10 cellular contexts compared by ENCODE assay signal in the genomic region with DNA sequence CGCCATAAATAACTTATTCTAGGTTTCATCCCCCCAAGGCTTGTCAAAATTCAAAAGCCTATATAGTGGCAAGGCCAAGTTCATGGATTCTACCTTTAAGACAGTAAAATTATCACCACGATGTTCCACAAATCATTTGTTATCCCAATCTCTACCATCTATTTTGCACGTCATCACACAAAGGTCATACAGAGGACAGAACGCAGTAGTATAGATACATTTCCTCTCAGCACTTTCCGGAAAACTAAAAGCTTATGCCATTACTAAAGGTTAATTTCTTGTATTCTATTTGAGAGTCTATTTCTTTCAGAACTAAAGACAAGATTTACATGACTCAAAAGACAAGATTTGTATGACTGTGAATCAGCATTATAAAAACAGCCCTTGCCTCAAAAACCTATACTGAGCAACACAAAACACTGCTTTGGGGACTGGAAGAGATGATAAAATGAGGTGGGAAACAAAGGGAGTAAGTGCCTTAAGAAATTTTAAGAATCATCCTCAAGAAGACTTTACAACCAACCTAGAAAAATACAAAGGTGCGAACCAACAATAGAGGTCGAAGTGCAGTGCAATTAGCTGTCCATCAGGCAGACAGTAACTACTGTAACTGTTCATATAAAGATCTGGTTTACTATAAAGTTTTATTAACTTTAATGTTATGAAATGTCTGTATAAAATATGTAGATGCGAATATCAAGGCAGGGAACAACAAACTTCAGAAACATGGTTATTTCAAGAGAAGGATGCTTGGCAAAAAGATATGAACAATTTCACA. TPM values are rescaled to one million over a fixed set of nuclear protein-coding genes. Genes with fewer than 3 reads are reported as not detected.
DNase-seq lines count a peak whose midpoint lies in the region; ATAC-seq and TF ChIP-seq lines count a peak whose summit lies in the region.
"Had no signal": no experiment of that assay in that cellular context is flagged by ENCODE, and none has a peak within 500 bp of the region (broad histone marks: within the 10 kb centered on the region; RNA-seq: fewer than 3 reads in every experiment).

No MANE protein-coding gene starts in this region.

- intact Hi-C loops in Calu3 (cut with micrococcal nuclease; ENCODE audit: unreplicated experiment): loop anchor here (5.0 to 10.0 kb wide), 2 partner anchors 188 to 275 kb away; a partner anchor contains a TSS

- peaks cover 22% of the 10 kb centered on the region for H3K36me3 Mint-ChIP-seq in Calu3 (ENCODE audit: insufficient read depth, unreplicated experiment)
- H3K36me3 Mint-ChIP-seq in T-helper 1 cell treated with Interleukin-12 subunit alpha and Interleukin-12 subunit beta and Interleukin-4 antibody, amounts not matched to agents 30 μg/mL and 1 μg/mL, for 36 hours (ENCODE audit: low read depth): peaks cover 57% of the 10 kb centered on the region
- H3K36me3 Mint-ChIP-seq in nephron progenitor cell (ENCODE audit: low read depth): peaks cover 83% of the 10 kb centered on the region

- H3K9me3 Mint-ChIP-seq in Calu3 (ENCODE audit: low read depth, unreplicated experiment): no peaks in the 10 kb centered on the region
- H3K9me3 Mint-ChIP-seq in T-helper 1 cell treated with Interleukin-12 subunit alpha and Interleukin-12 subunit beta and Interleukin-4 antibody, amounts not matched to agents 30 μg/mL and 1 μg/mL, for 36 hours: no peaks in the 10 kb centered on the region
- peaks cover 44% of the 10 kb centered on the region for H3K9me3 Mint-ChIP-seq in nephron progenitor cell

- H3K4me3 Mint-ChIP-seq in Calu3 (ENCODE audit: low read depth, unreplicated experiment) (peak overlapping the region; percentile 59), nephron progenitor cell (peak overlapping the region; percentile 38)
- H3K4me3 Mint-ChIP-seq in T-helper 1 cell treated with Interleukin-12 subunit alpha and Interleukin-12 subunit beta and Interleukin-4 antibody, amounts not matched to agents 30 μg/mL and 1 μg/mL, for 36 hours: peak overlapping the region; percentile 74

- DNase-seq in Calu3 (no peak), nephron progenitor cell (no peak), GF-D8 (lab: John Stamatoyannopoulos, UW) (no peak), 8988T (no peak), RKO (ENCODE audit: low spot score) (no peak)
- peak; percentile 37 for DNase-seq in effector CD4-positive, alpha-beta T cell
- DNase-seq: NCI-H187 treated with DMSO at 0.1 percent for 48 hours, SIG-M5 had no signal

- no peak for ATAC-seq in GM18519 (IDR thresholded peaks at IDR 0.05; ENCODE audit: low FRiP score, unreplicated experiment)

- no peak for TF ChIP-seq CTCF in Calu3 (IDR thresholded peaks at IDR 0.05; ENCODE audit: unreplicated experiment)
- TF ChIP-seq CTCF in nephron progenitor cell (IDR thresholded peaks at IDR 0.05): no peak

- CTCF ChIA-PET in Calu3 (lab: Charles Lee): interaction anchor here (0.6 kb wide), 1 partner anchor 1158 kb away, joined by 4 read pairs; no protein-coding TSS in a partner anchor

- no TSS peak for BruUV-seq in Calu3 (replicated peaks; lab: Mats Ljungman, UMichigan)

- H3K4me1 Mint-ChIP-seq in Calu3 (ENCODE audit: low read depth, unreplicated experiment) (peaks cover 38% of the 10 kb centered on the region), nephron progenitor cell (peaks cover 42% of the 10 kb centered on the region)
- H3K4me1 Mint-ChIP-seq in T-helper 1 cell treated with Interleukin-12 subunit alpha and Interleukin-12 subunit beta and Interleukin-4 antibody, amounts not matched to agents 30 μg/mL and 1 μg/mL, for 36 hours (ENCODE audit: low read depth): peaks cover 69% of the 10 kb centered on the region

- peak overlapping the region; percentile 82 for H3K27ac Mint-ChIP-seq in Calu3 (ENCODE audit: unreplicated experiment)
- H3K27ac Mint-ChIP-seq in T-helper 1 cell treated with Interleukin-12 subunit alpha and Interleukin-12 subunit beta and Interleukin-4 antibody, amounts not matched to agents 30 μg/mL and 1 μg/mL, for 36 hours: peak overlapping the region; percentile 83
- no peak overlapping the region for H3K27ac Mint-ChIP-seq in nephron progenitor cell

- no peaks in the 10 kb centered on the region for H3K27me3 Mint-ChIP-seq in Calu3 (ENCODE audit: unreplicated experiment)
- no peaks in the 10 kb centered on the region for H3K27me3 Mint-ChIP-seq in T-helper 1 cell treated with Interleukin-12 subunit alpha and Interleukin-12 subunit beta and Interleukin-4 antibody, amounts not matched to agents 30 μg/mL and 1 μg/mL, for 36 hours (ENCODE audit: low read depth)
- H3K27me3 Mint-ChIP-seq in nephron progenitor cell (ENCODE audit: low read depth, poor library complexity): no peaks in the 10 kb centered on the region

RNA-seq across cellular contexts. Expression of a gene that starts 7.6 kb away (rescaled TPM):
- 235 and 243 TPM in 2 replicates for total RNA-seq in Calu3 (2022)

RNA-seq across cellular contexts. Expression of a gene that starts 49.0 kb away (rescaled TPM):
- 34.9 and 36.9 TPM in 2 replicates for total RNA-seq in Calu3 (2022)

RNA-seq across cellular contexts. Expression of a gene that starts 59.0 kb away (rescaled TPM):
- total RNA-seq in Calu3 (2022): 11.7 and 13.6 TPM in 2 replicates
